ENCODE assay signal across 25 cellular contexts in the genomic region with DNA sequence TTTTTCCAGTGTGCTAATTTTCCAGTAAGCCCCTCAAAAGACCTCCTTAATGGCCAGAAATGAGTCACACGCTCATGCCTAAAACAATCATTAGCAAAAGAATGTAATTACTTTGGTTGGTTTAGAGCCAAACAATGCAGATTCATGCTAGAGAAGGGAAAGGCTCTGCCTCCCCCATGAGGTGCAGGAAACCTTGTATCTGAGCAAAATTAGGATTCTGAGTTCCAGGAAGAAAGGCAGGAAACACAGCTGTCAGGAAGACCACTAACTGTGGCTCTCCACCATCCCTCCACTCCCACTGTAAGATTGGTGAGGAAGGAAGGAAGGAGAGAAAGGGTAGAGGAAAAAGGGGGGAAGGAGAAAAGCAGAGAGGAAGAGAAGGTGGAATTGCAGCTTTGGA.
DNase-seq lines count a peak whose midpoint lies in the region; ATAC-seq and TF ChIP-seq lines count a peak whose summit lies in the region.
"Had no signal": no experiment of that assay in that cellular context is flagged by ENCODE, and none has a peak within 500 bp of the region (broad histone marks: within the 10 kb centered on the region; RNA-seq: fewer than 3 reads in every experiment).

No MANE protein-coding gene starts in this region.

- H3K9me3 ChIP-seq in BLaER1 (peaks cover 13% of the 10 kb centered on the region), HUES48 (ENCODE audit: control insufficient read depth, insufficient read depth, low read length) (no peaks in the 10 kb centered on the region), osteoblast (ENCODE audit: low read depth, low read length) (no peaks in the 10 kb centered on the region), WERI-Rb-1 (ENCODE audit: severe bottlenecking) (peaks cover 3% of the 10 kb centered on the region)

- no peak overlapping the region for H2BK120ac ChIP-seq in mesendoderm (ENCODE audit: low read depth, low read length)

- peaks cover 8% of the 10 kb centered on the region for H3K4me1 ChIP-seq in BLaER1
- H3K4me1 ChIP-seq in HUES48 (ENCODE audit: control insufficient read depth, insufficient read depth, low read length) = peaks cover 33% of the 10 kb centered on the region
- no peaks in the 10 kb centered on the region for H3K4me1 ChIP-seq in mesendoderm (ENCODE audit: control insufficient read depth, low read depth, low read length)
- no peaks in the 10 kb centered on the region for H3K4me1 ChIP-seq in osteoblast (ENCODE audit: insufficient read depth, low read length)

- no peak overlapping the region for H4K5ac ChIP-seq in mesendoderm (ENCODE audit: low read length)

- H3K79me1 ChIP-seq in mesendoderm (ENCODE audit: low read length) = no peaks in the 10 kb centered on the region

- H4K8ac ChIP-seq in mesendoderm (ENCODE audit: low read depth, low read length) = no peak overlapping the region

- H3K4me2 ChIP-seq in BLaER1 (peak overlapping the region; percentile 33), mesendoderm (ENCODE audit: low read length) (no peak overlapping the region), osteoblast (ENCODE audit: insufficient read depth, low read length) (no peak overlapping the region)

- no peak overlapping the region for H2BK5ac ChIP-seq in mesendoderm (ENCODE audit: low read length)

- H4K20me1 ChIP-seq in BLaER1 (no peaks in the 10 kb centered on the region), osteoblast (ENCODE audit: insufficient read depth, low read length) (no peaks in the 10 kb centered on the region)

- no peak overlapping the region for H2AFZ ChIP-seq in osteoblast (ENCODE audit: low read length)

- H2BK15ac ChIP-seq in mesendoderm (replicated peaks; ENCODE audit: low read depth) = no peak overlapping the region

- peak overlapping the region; percentile 15 for H3K23ac ChIP-seq in mesendoderm (ENCODE audit: low read length)

- H3K27ac ChIP-seq in BLaER1 (no peak overlapping the region), HUES48 (ENCODE audit: low read depth, low read length) (peak overlapping the region; percentile 36), mesendoderm (ENCODE audit: low read depth, low read length) (no peak overlapping the region), osteoblast (ENCODE audit: low read depth, low read length) (no peak overlapping the region), WERI-Rb-1 (no peak overlapping the region)
- H3K27ac ChIP-seq: HL-60, SK-N-MC had no signal

- no peak overlapping the region for H3K56ac ChIP-seq in mesendoderm (ENCODE audit: low read length)

- H3K18ac ChIP-seq in mesendoderm (ENCODE audit: low read length) = no peak overlapping the region

- no peaks in the 10 kb centered on the region for H3K79me2 ChIP-seq in mesendoderm (ENCODE audit: control insufficient read depth, insufficient read depth, low read length)
- no peaks in the 10 kb centered on the region for H3K79me2 ChIP-seq in osteoblast (ENCODE audit: insufficient read depth, low read length)

- H3K36me3 ChIP-seq in BLaER1 (no peaks in the 10 kb centered on the region), HUES48 (ENCODE audit: control insufficient read depth, insufficient read depth, low read length) (no peaks in the 10 kb centered on the region), mesendoderm (ENCODE audit: control insufficient read depth, insufficient read depth, low read length) (no peaks in the 10 kb centered on the region), osteoblast (ENCODE audit: insufficient read depth, low read length) (no peaks in the 10 kb centered on the region), WERI-Rb-1 (no peaks in the 10 kb centered on the region)

- no CpG with 5 or more reads among the region's 1 CpG for WGBS in mesendoderm (ENCODE audit: extremely low coverage, insufficient coverage, low lambda C conversion rate)

- ATAC-seq in GM21526 (IDR thresholded peaks at IDR 0.05; ENCODE audit: low FRiP score, unreplicated experiment) = no peak
- ATAC-seq: GM12878, HepG2, Panc1 had no signal

- H3K27me3 ChIP-seq in BLaER1 = no peaks in the 10 kb centered on the region
- peaks cover 3% of the 10 kb centered on the region; the same call in 1 of the 2 replicates for H3K27me3 ChIP-seq in HUES48 (ENCODE audit: control insufficient read depth, insufficient read depth, low read length)
- H3K27me3 ChIP-seq in mesendoderm (ENCODE audit: insufficient read depth, low read length, poor library complexity) = no peaks in the 10 kb centered on the region
- no peaks in the 10 kb centered on the region for H3K27me3 ChIP-seq in osteoblast (ENCODE audit: insufficient read depth, low read length)
- no peaks in the 10 kb centered on the region for H3K27me3 ChIP-seq in WERI-Rb-1 (ENCODE audit: insufficient read depth, low read depth, severe bottlenecking)

- no peak overlapping the region for H2AK5ac ChIP-seq in mesendoderm (ENCODE audit: low read length)

- TF ChIP-seq CTCF in osteoblast (IDR thresholded peaks at IDR 0.05; ENCODE audit: extremely low read depth, low read depth, low read length) = no peak
- no peak for TF ChIP-seq CTCF in WERI-Rb-1 (IDR thresholded peaks at IDR 0.05; ENCODE audit: low read depth, low read length)

- H3K9ac ChIP-seq in BLaER1 (no peak overlapping the region), HUES48 (ENCODE audit: low read depth, low read length) (peak overlapping the region; percentile 31; the same call in 1 of the 2 replicates), mesendoderm (ENCODE audit: low read length) (no peak overlapping the region)

- H3K4me3 ChIP-seq in BLaER1 (no peak overlapping the region), HUES48 (ENCODE audit: low read depth, low read length) (no peak overlapping the region), mesendoderm (ENCODE audit: low read length) (no peak overlapping the region), osteoblast (ENCODE audit: insufficient read depth, low read length) (no peak overlapping the region), WERI-Rb-1 (ENCODE audit: low read depth, low read length) (no peak overlapping the region)
- H3K4me3 ChIP-seq: GM12878, SK-N-MC had no signal

- DNase-seq in dermis blood vessel endothelial cell (peak; percentile 2), mesendoderm (no peak), osteoblast (ENCODE audit: insufficient read length, low spot score, missing footprints) (no peak), WERI-Rb-1 (no peak), NCI-H1694 (lab: John Stamatoyannopoulos, UW) (no peak)
- DNase-seq: AML-193, EL, GDM1, GOT3, Kasumi-1, NCI-H1092 treated with DMSO at 0.1 percent for 48 hours, NCI-H1436 treated with DMSO at 0.1 percent for 48 hours, NCI-H1930, NCI-H446, NCI-H524 treated with DMSO at 0.1 percent for 48 hours, NCI-H82, SIG-M5 had no signal

- H3K4ac ChIP-seq in mesendoderm (ENCODE audit: low read depth, low read length) = no peak overlapping the region
